Comparison of ENCODE assay signal across 1 cellular context in genomic region chr3:185109012-185109411, GRCh38. TPM values are rescaled to one million over a fixed set of nuclear protein-coding genes. Genes with fewer than 3 reads are reported as not detected.
"Had no signal": no experiment of that assay in that cellular context is flagged by ENCODE, and none has a peak within 500 bp of the region (broad histone marks: within the 10 kb centered on the region; RNA-seq: fewer than 3 reads in every experiment).

No MANE protein-coding gene starts in this region.

RNA-seq across cellular contexts. Expression of gene C3orf70, which starts 43.8 kb away (rescaled TPM):
- total RNA-seq: GM23248 had no signal
- polyA plus RNA-seq: GM23248 had no signal
